ENCODE assay signal across 12 cellular contexts in genomic region chr3:123678108-123678511, GRCh38.
DNase-seq lines count a peak whose midpoint lies in the region; ATAC-seq and TF ChIP-seq lines count a peak whose summit lies in the region.
"Had no signal": no experiment of that assay in that cellular context is flagged by ENCODE, and none has a peak within 500 bp of the region (broad histone marks: within the 10 kb centered on the region; RNA-seq: fewer than 3 reads in every experiment).

No MANE protein-coding gene starts in this region.

- no peaks in the 10 kb centered on the region for H3K9me3 ChIP-seq in PC-9 (ENCODE audit: insufficient read depth, low read depth)
- H3K9me3 ChIP-seq in esophagus muscularis mucosa, result no peaks in the 10 kb centered on the region
- H3K9me3 ChIP-seq: right atrium auricular region had no signal

- TF ChIP-seq EP300 in esophagus muscularis mucosa (IDR thresholded peaks at IDR 0.05), result no peak

- H3K9me3 Mint-ChIP-seq in activated T-helper 2 cell treated with anti-CD3 and anti-CD28 coated beads, Interferon-gamma antibody, Interleukin-2, Interleukin-4, amounts not matched to agents 10 μg/mL and 5 μg/mL and 100 μg/mL, durations not matched to agents 14 hours and 24 hours and 36 hours, result no peaks in the 10 kb centered on the region
- H3K9me3 Mint-ChIP-seq in activated T-cell treated with anti-CD3 and anti-CD28 coated beads, Interleukin-2, amount 50 U/mL, for 72 hours, result no peaks in the 10 kb centered on the region
- H3K9me3 Mint-ChIP-seq: T-helper 2 cell treated with Interferon-gamma antibody and Interleukin-4, amounts not matched to agents 5 μg/mL and 100 μg/mL, for 36 hours had no signal

- H3K4me1 ChIP-seq in PC-9 (replicated peaks; ENCODE audit: insufficient read depth) (peaks cover 10% of the 10 kb centered on the region), esophagus muscularis mucosa (peaks cover 28 to 100% (median 100%) of the 10 kb centered on the region in 4 donors)

- H3K27ac ChIP-seq in PC-9 (no peak overlapping the region), esophagus muscularis mucosa (replicated peaks in 1 of 4) (peak overlapping the region; percentile 94 to 97 (median 96))
- H3K27ac ChIP-seq: right atrium auricular region had no signal

- no peaks in the 10 kb centered on the region for H3K9me2 ChIP-seq in PC-9 (ENCODE audit: insufficient read depth)

- H2AFZ ChIP-seq in PC-9, result no peak overlapping the region

- no peaks in the 10 kb centered on the region for H4K20me1 ChIP-seq in PC-9 (ENCODE audit: insufficient read depth)

- no peak overlapping the region for H3K27ac Mint-ChIP-seq in activated T-helper 2 cell treated with anti-CD3 and anti-CD28 coated beads, Interferon-gamma antibody, Interleukin-2, Interleukin-4, amounts not matched to agents 10 μg/mL and 5 μg/mL and 100 μg/mL, durations not matched to agents 14 hours and 24 hours and 36 hours
- no peak overlapping the region for H3K27ac Mint-ChIP-seq in activated T-cell treated with anti-CD3 and anti-CD28 coated beads, Interleukin-2, amount 50 U/mL, for 72 hours
- H3K27ac Mint-ChIP-seq: T-helper 2 cell treated with Interferon-gamma antibody and Interleukin-4, amounts not matched to agents 5 μg/mL and 100 μg/mL, for 36 hours had no signal

- 40% methylated on average over 8 of the region's 8 CpGs for WGBS in esophagus muscularis mucosa

- no peaks in the 10 kb centered on the region for H3K36me3 ChIP-seq in PC-9 (ENCODE audit: low read depth)
- H3K36me3 ChIP-seq in esophagus muscularis mucosa, result peaks cover 0 to 58% (median 35%) of the 10 kb centered on the region in 4 donors
- H3K36me3 ChIP-seq: right atrium auricular region had no signal

- no peak overlapping the region for H3K4me3 ChIP-seq in PC-9
- peak overlapping the region in 1 of 4 donors; percentile 6 for H3K4me3 ChIP-seq in esophagus muscularis mucosa
- H3K4me3 ChIP-seq: right atrium auricular region had no signal

- H3K27me3 ChIP-seq in PC-9 (ENCODE audit: insufficient read depth, low read depth) (peaks cover 23% of the 10 kb centered on the region; the same call in 1 of the 2 replicates), esophagus muscularis mucosa (no peaks in the 10 kb centered on the region)
- H3K27me3 ChIP-seq: right atrium auricular region had no signal

- no peaks in the 10 kb centered on the region for H3F3A ChIP-seq in PC-9 (ENCODE audit: insufficient read depth, low read depth)

- no peaks in the 10 kb centered on the region for H3K36me3 Mint-ChIP-seq in activated T-helper 2 cell treated with anti-CD3 and anti-CD28 coated beads, Interferon-gamma antibody, Interleukin-2, Interleukin-4, amounts not matched to agents 10 μg/mL and 5 μg/mL and 100 μg/mL, durations not matched to agents 14 hours and 24 hours and 36 hours (ENCODE audit: low read depth)
- no peaks in the 10 kb centered on the region for H3K36me3 Mint-ChIP-seq in activated T-cell treated with anti-CD3 and anti-CD28 coated beads, Interleukin-2, amount 50 U/mL, for 72 hours (ENCODE audit: insufficient read depth in 2 of 2)

- H3K4me3 Mint-ChIP-seq in activated T-helper 2 cell treated with anti-CD3 and anti-CD28 coated beads, Interferon-gamma antibody, Interleukin-2, Interleukin-4, amounts not matched to agents 10 μg/mL and 5 μg/mL and 100 μg/mL, durations not matched to agents 14 hours and 24 hours and 36 hours (ENCODE audit: low read depth), result no peak overlapping the region
- H3K4me3 Mint-ChIP-seq in activated T-cell treated with anti-CD3 and anti-CD28 coated beads, Interleukin-2, amount 50 U/mL, for 72 hours, result no peak overlapping the region
- H3K4me3 Mint-ChIP-seq: T-helper 2 cell treated with Interferon-gamma antibody and Interleukin-4, amounts not matched to agents 5 μg/mL and 100 μg/mL, for 36 hours had no signal

- BruUV-seq in PC-9 (replicated peaks; lab: Mats Ljungman, UMichigan), result no TSS peak

- H3K4me2 ChIP-seq in PC-9, result peak overlapping the region; percentile 48

- no peaks in the 10 kb centered on the region for H3K79me2 ChIP-seq in PC-9 (ENCODE audit: low read depth)

- TF ChIP-seq CTCF in PC-9 (conservative IDR thresholded peaks at IDR 0.05) (no peak), esophagus muscularis mucosa (IDR thresholded peaks at IDR 0.05) (no peak)

- H3K4me1 Mint-ChIP-seq in activated T-helper 2 cell treated with anti-CD3 and anti-CD28 coated beads, Interferon-gamma antibody, Interleukin-2, Interleukin-4, amounts not matched to agents 10 μg/mL and 5 μg/mL and 100 μg/mL, durations not matched to agents 14 hours and 24 hours and 36 hours (ENCODE audit: low read depth), result no peaks in the 10 kb centered on the region
- no peaks in the 10 kb centered on the region for H3K4me1 Mint-ChIP-seq in activated T-cell treated with anti-CD3 and anti-CD28 coated beads, Interleukin-2, amount 50 U/mL, for 72 hours (ENCODE audit: low read depth)

- no peak for TF ChIP-seq POLR2A in esophagus muscularis mucosa (IDR thresholded peaks at IDR 0.05; ENCODE audit: low read depth)

- CTCF ChIA-PET in PC-9 (lab: Charles Lee), result no interaction called here

- no peak for ATAC-seq in activated T-cell treated with anti-CD3 and anti-CD28 coated beads, Interleukin-2, amount 50 U/mL, for 72 hours (replicated peaks in 1 of 2)

- POLR2A ChIA-PET in PC-9 (lab: Charles Lee; ENCODE audit: unreplicated experiment), result no interaction called here

- DNase-seq in ELF-1 (ENCODE audit: low read depth, low spot score) (peak; percentile 19), PC-9 (peak; percentile 47 to 48), esophagus muscularis mucosa (ENCODE audit: extremely low spot score) (no peak), renal cortical epithelial cell (ENCODE audit: low read depth) (peak; percentile 76)
- DNase-seq in activated CD8-positive, alpha-beta memory T cell treated with anti-CD3 and anti-CD28 coated beads, Interleukin-2, amount 50 U/mL, for 48 hours, result no peak
- DNase-seq in activated T-helper 2 cell treated with anti-CD3 and anti-CD28 coated beads, Interferon-gamma antibody, Interleukin-2, Interleukin-4, amounts not matched to agents 10 μg/mL and 5 μg/mL and 100 μg/mL, durations not matched to agents 14 hours and 24 hours and 36 hours (ENCODE audit: low spot score), result no peak
- no peak for DNase-seq in activated CD4-positive, alpha-beta T cell treated with anti-CD3 and anti-CD28 coated beads for 1 hour
- no peak for DNase-seq in activated T-cell treated with anti-CD3 and anti-CD28 coated beads, Interleukin-2, amount 50 U/mL, for 72 hours
- DNase-seq: activated T-cell treated with anti-CD3 and anti-CD28 coated beads, Interleukin-2, amount 50 U/mL, for 48 hours; NCI-H524 had no signal

- intact Hi-C loops in PC-9 (cut with micrococcal nuclease; ENCODE audit: unreplicated experiment) (no loop called here), esophagus muscularis mucosa (cut with DNase I) (no loop called here)
- intact Hi-C loops in activated T-helper 2 cell treated with anti-CD3 and anti-CD28 coated beads, Interferon-gamma antibody, Interleukin-2, Interleukin-4, amounts not matched to agents 10 μg/mL and 5 μg/mL and 100 μg/mL, durations not matched to agents 14 hours and 24 hours and 36 hours (cut with micrococcal nuclease), result no loop called here

- H3K27me3 Mint-ChIP-seq in activated T-helper 2 cell treated with anti-CD3 and anti-CD28 coated beads, Interferon-gamma antibody, Interleukin-2, Interleukin-4, amounts not matched to agents 10 μg/mL and 5 μg/mL and 100 μg/mL, durations not matched to agents 14 hours and 24 hours and 36 hours (ENCODE audit: low read depth), result peaks cover 3% of the 10 kb centered on the region
- peaks cover 7% of the 10 kb centered on the region for H3K27me3 Mint-ChIP-seq in activated T-cell treated with anti-CD3 and anti-CD28 coated beads, Interleukin-2, amount 50 U/mL, for 72 hours (ENCODE audit: low read depth)

Comparison
In these comparisons a context has a peak if more than half of its experiments do, and no peak if none do; other contexts are left out.
1. DNase-seq: peak in ELF-1 (single experiment), PC-9 (2 of 2) and renal cortical epithelial cell (single experiment); none in esophagus muscularis mucosa (single experiment), activated CD8-positive, alpha-beta memory T cell treated with anti-CD3 and anti-CD28 coated beads, Interleukin-2, amount 50 U/mL, for 48 hours (single experiment), activated T-helper 2 cell treated with anti-CD3 and anti-CD28 coated beads, Interferon-gamma antibody, Interleukin-2, Interleukin-4, amounts not matched to agents 10 μg/mL and 5 μg/mL and 100 μg/mL, durations not matched to agents 14 hours and 24 hours and 36 hours (single experiment), activated CD4-positive, alpha-beta T cell treated with anti-CD3 and anti-CD28 coated beads for 1 hour (single experiment) and activated T-cell treated with anti-CD3 and anti-CD28 coated beads, Interleukin-2, amount 50 U/mL, for 72 hours (0 of 2).